In genomic region chr2:212975333-212975732, GRCh38 we compare ENCODE assay signal across 14 cellular contexts.
DNase-seq lines count a peak whose midpoint lies in the region; ATAC-seq, FAIRE-seq and TF ChIP-seq lines count a peak whose summit lies in the region.
"Had no signal": no experiment of that assay in that cellular context is flagged by ENCODE, and none has a peak within 500 bp of the region (broad histone marks: within the 10 kb centered on the region; RNA-seq: fewer than 3 reads in every experiment).

No MANE protein-coding gene starts in this region.

- H3K9ac ChIP-seq in astrocyte (ENCODE audit: low read length) = no peak overlapping the region

- H3K27ac ChIP-seq in breast epithelium (peak overlapping the region in 1 of 2 donors; percentile 21), astrocyte (ENCODE audit: low read depth, low read length) (no peak overlapping the region), upper lobe of left lung (no peak overlapping the region)

- H3K4me3 Mint-ChIP-seq in MCF 10A (ENCODE audit: unreplicated experiment) = no peak overlapping the region
- no peak overlapping the region for H3K4me3 Mint-ChIP-seq in astrocyte (ENCODE audit: unreplicated experiment)
- H3K4me3 Mint-ChIP-seq in activated CD8-positive, alpha-beta memory T cell treated with anti-CD3 and anti-CD28 coated beads, Interleukin-2, amount 10 ng/mL, durations not matched to agents 7 days and 5 days = no peak overlapping the region
- H3K4me3 Mint-ChIP-seq: activated T-cell treated with anti-CD3 and anti-CD28 coated beads, Interleukin-2, amount 50 U/mL, for 4 hours had no signal

- H3K4me2 ChIP-seq in astrocyte (ENCODE audit: low read length) = no peak overlapping the region

- H3K9me3 Mint-ChIP-seq in MCF 10A (ENCODE audit: unreplicated experiment) (no peaks in the 10 kb centered on the region), astrocyte (ENCODE audit: unreplicated experiment) (no peaks in the 10 kb centered on the region)
- H3K9me3 Mint-ChIP-seq in activated CD8-positive, alpha-beta memory T cell treated with anti-CD3 and anti-CD28 coated beads, Interleukin-2, amount 10 ng/mL, durations not matched to agents 7 days and 5 days (ENCODE audit: low read depth) = no peaks in the 10 kb centered on the region
- H3K9me3 Mint-ChIP-seq: activated T-cell treated with anti-CD3 and anti-CD28 coated beads, Interleukin-2, amount 50 U/mL, for 4 hours; naive B cell had no signal

- H3K27me3 Mint-ChIP-seq in MCF 10A (ENCODE audit: insufficient read depth, unreplicated experiment) = no peaks in the 10 kb centered on the region
- no peaks in the 10 kb centered on the region for H3K27me3 Mint-ChIP-seq in astrocyte (ENCODE audit: low read depth, unreplicated experiment)
- no peaks in the 10 kb centered on the region for H3K27me3 Mint-ChIP-seq in activated CD8-positive, alpha-beta memory T cell treated with anti-CD3 and anti-CD28 coated beads, Interleukin-2, amount 10 ng/mL, durations not matched to agents 7 days and 5 days
- H3K27me3 Mint-ChIP-seq: naive B cell had no signal

- H3K36me3 Mint-ChIP-seq in MCF 10A (ENCODE audit: insufficient read depth, unreplicated experiment) (no peaks in the 10 kb centered on the region), astrocyte (ENCODE audit: low read depth, unreplicated experiment) (no peaks in the 10 kb centered on the region)
- H3K36me3 Mint-ChIP-seq in activated CD8-positive, alpha-beta memory T cell treated with anti-CD3 and anti-CD28 coated beads, Interleukin-2, amount 10 ng/mL, durations not matched to agents 7 days and 5 days = peaks cover 6% of the 10 kb centered on the region
- H3K36me3 Mint-ChIP-seq: naive B cell had no signal

- CTCF ChIA-PET in MCF 10A (lab: Yijun Ruan, JAX) = no interaction called here
- CTCF ChIA-PET in activated CD8-positive, alpha-beta memory T cell treated with anti-CD3 and anti-CD28 coated beads, Interleukin-2, amount 10 ng/mL, durations not matched to agents 7 days and 5 days (lab: Charles Lee) = no interaction called here

- no peaks in the 10 kb centered on the region for H4K20me1 ChIP-seq in astrocyte (ENCODE audit: insufficient read depth, low read length)

- H3K4me1 ChIP-seq in breast epithelium (no peaks in the 10 kb centered on the region), astrocyte (ENCODE audit: insufficient read depth, low read length) (peaks cover 11% of the 10 kb centered on the region), upper lobe of left lung (no peaks in the 10 kb centered on the region)

- H3K27ac Mint-ChIP-seq in MCF 10A (ENCODE audit: low read depth, unreplicated experiment) (peak overlapping the region; percentile 3), astrocyte (ENCODE audit: unreplicated experiment) (peak overlapping the region; percentile 28)
- H3K27ac Mint-ChIP-seq in activated CD8-positive, alpha-beta memory T cell treated with anti-CD3 and anti-CD28 coated beads, Interleukin-2, amount 10 ng/mL, durations not matched to agents 7 days and 5 days = no peak overlapping the region

- no peak for TF ChIP-seq EP300 in upper lobe of left lung (IDR thresholded peaks at IDR 0.05)

- H3K27me3 ChIP-seq in breast epithelium = no peaks in the 10 kb centered on the region
- no peaks in the 10 kb centered on the region for H3K27me3 ChIP-seq in astrocyte (ENCODE audit: insufficient read depth, low read length)
- H3K27me3 ChIP-seq in upper lobe of left lung = no peaks in the 10 kb centered on the region

- POLR2A ChIA-PET in MCF 10A (lab: Yijun Ruan, JAX) = interaction anchor here (0.7 to 1.9 kb wide), 7 partner anchors 12 to 197 kb away, joined by 3 to 10 read pairs (median 3); no protein-coding TSS in a partner anchor

- H3K9me3 ChIP-seq in breast epithelium (no peaks in the 10 kb centered on the region), astrocyte (ENCODE audit: insufficient read depth, low read depth, low read length) (no peaks in the 10 kb centered on the region), upper lobe of left lung (no peaks in the 10 kb centered on the region)

- WGBS in upper lobe of left lung, 2 donors = 33 to 43% methylated on average over 1 of the region's 1 CpG

- ATAC-seq in left colon (peak; percentile 55), upper lobe of left lung (ENCODE audit: low FRiP score in 2 of 2) (peak; percentile 26 to 31)
- no peak for ATAC-seq in activated CD8-positive, alpha-beta memory T cell treated with anti-CD3 and anti-CD28 coated beads, Interleukin-2, amount 10 ng/mL, durations not matched to agents 7 days and 5 days
- ATAC-seq: activated T-cell treated with anti-CD3 and anti-CD28 coated beads, Interleukin-2, amount 50 U/mL, for 4 hours; HCT116 had no signal

- TF ChIP-seq POLR2A in breast epithelium (IDR thresholded peaks at IDR 0.05) = no peak
- TF ChIP-seq POLR2A in upper lobe of left lung (IDR thresholded peaks at IDR 0.05) = no peak
- no peak for TF ChIP-seq POLR2A in erythroblast (IDR thresholded peaks at IDR 0.05; ENCODE audit: low read length)

- no peaks in the 10 kb centered on the region for H3K36me3 ChIP-seq in breast epithelium
- H3K36me3 ChIP-seq in astrocyte (ENCODE audit: insufficient read depth, low read length) = no peaks in the 10 kb centered on the region
- H3K36me3 ChIP-seq in upper lobe of left lung = no peaks in the 10 kb centered on the region

- no peak overlapping the region for H2AFZ ChIP-seq in astrocyte (ENCODE audit: low read depth, low read length)

- H3K4me3 ChIP-seq in breast epithelium (no peak overlapping the region), astrocyte (ENCODE audit: insufficient read depth, low read depth, low read length) (no peak overlapping the region), upper lobe of left lung (no peak overlapping the region)
- H3K4me3 ChIP-seq: skin epidermis had no signal

- H3K79me2 ChIP-seq in astrocyte (ENCODE audit: insufficient read depth, low read length) = no peaks in the 10 kb centered on the region

- intact Hi-C loops in MCF 10A (cut with micrococcal nuclease) (no loop called here), breast epithelium (cut with DNase I; ENCODE audit: low total_unique reads) (no loop called here), left colon (cut with DNase I, micrococcal nuclease) (no loop called here)

- peaks cover 11% of the 10 kb centered on the region for H3K4me1 Mint-ChIP-seq in MCF 10A (ENCODE audit: insufficient read depth, unreplicated experiment)
- H3K4me1 Mint-ChIP-seq in astrocyte (ENCODE audit: low read depth, unreplicated experiment) = peaks cover 26% of the 10 kb centered on the region
- H3K4me1 Mint-ChIP-seq in activated CD8-positive, alpha-beta memory T cell treated with anti-CD3 and anti-CD28 coated beads, Interleukin-2, amount 10 ng/mL, durations not matched to agents 7 days and 5 days = peaks cover 11% of the 10 kb centered on the region

- TF ChIP-seq CTCF in MCF 10A (IDR thresholded peaks at IDR 0.05; ENCODE audit: unreplicated experiment) (no peak), breast epithelium (IDR thresholded peaks at IDR 0.05) (no peak), astrocyte (IDR thresholded peaks at IDR 0.05; ENCODE audit: insufficient read depth, low read depth, low read length) (no peak), upper lobe of left lung (IDR thresholded peaks at IDR 0.05) (no peak)

- BruUV-seq in MCF 10A (replicated peaks; lab: Mats Ljungman, UMichigan) = no TSS peak

- no peak for FAIRE-seq in astrocyte (lab: Jason Lieb, UNC)

- DNase-seq in MCF 10A (ENCODE audit: unreplicated experiment) (no peak), breast epithelium (ENCODE audit: low spot score in 2 of 2) (no peak), astrocyte (ENCODE audit: low read depth) (no peak), left colon (no peak), upper lobe of left lung (no peak), erythroblast (lab: John Stamatoyannopoulos, UW) (no peak), occipital lobe (lab: John Stamatoyannopoulos, UW) (no peak)
- DNase-seq in activated CD8-positive, alpha-beta memory T cell treated with anti-CD3 and anti-CD28 coated beads, Interleukin-2, amount 10 ng/mL, durations not matched to agents 7 days and 5 days = no peak
- DNase-seq: 8988T; activated T-cell treated with anti-CD3 and anti-CD28 coated beads, Interleukin-2, amount 50 U/mL, for 4 hours; naive B cell; NCI-H446 treated with DMSO at 0.1 percent for 48 hours had no signal
